Comparison of ENCODE assay signal across 9 cellular contexts in the genomic region with DNA sequence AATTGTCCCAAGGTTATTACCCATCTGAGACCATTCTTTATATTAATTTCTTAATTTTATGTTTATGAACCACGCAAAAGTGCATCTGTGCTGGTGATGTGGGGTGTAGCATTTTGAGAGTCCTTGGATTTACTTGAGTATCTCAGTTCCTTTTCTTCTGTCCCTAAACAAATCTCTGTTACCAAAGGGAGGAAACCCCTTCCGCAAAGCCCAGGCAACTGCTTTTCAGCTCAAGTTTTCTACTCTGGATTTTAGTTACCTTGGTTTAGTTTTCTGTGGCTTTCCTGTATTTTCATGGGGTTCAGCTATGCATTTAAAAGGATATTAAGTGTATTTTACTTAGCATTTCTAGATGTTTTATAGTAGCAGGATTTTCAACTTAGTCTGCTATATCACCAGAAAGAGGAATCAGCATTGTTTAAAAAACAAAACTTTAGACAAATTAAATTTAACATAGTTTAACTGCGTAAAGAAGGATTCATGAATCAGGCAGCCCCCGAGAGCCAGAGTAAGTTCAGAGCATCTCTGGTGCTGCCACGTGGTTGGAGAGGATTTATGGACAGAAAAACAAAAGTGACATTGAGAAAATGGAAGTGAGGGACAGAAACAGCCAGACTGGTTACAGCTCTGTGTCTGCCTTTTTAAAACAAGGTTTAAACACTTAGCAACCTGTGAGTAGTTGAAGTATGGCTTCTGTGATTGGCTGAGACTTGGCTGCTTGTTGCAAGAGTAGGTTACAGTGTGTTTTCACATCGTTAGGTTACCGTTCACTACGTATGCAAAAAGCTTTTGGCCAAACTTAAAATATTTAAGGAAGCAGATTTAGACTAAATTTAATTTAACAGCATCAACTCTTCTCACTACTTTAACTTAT. TPM values are rescaled to one million over a fixed set of nuclear protein-coding genes. Genes with fewer than 3 reads are reported as not detected.
DNase-seq lines count a peak whose midpoint lies in the region; ATAC-seq and TF ChIP-seq lines count a peak whose summit lies in the region.
"Had no signal": no experiment of that assay in that cellular context is flagged by ENCODE, and none has a peak within 500 bp of the region (broad histone marks: within the 10 kb centered on the region; RNA-seq: fewer than 3 reads in every experiment).

No MANE protein-coding gene starts in this region.

- no peaks in the 10 kb centered on the region for H3K36me3 Mint-ChIP-seq in activated CD4-positive, alpha-beta T cell treated with anti-CD3 and anti-CD28 coated beads, Interleukin-2, amount 10 ng/mL, durations not matched to agents 7 days and 5 days (ENCODE audit: low read depth)

- H3K9ac ChIP-seq in Loucy (ENCODE audit: low read depth, low read length, poor library complexity, severe bottlenecking): peak overlapping the region; percentile 40
- peak overlapping the region; percentile 59 for H3K9ac ChIP-seq in adipocyte (ENCODE audit: low read length)

- peaks cover 36% of the 10 kb centered on the region for H3K27me3 Mint-ChIP-seq in activated CD4-positive, alpha-beta T cell treated with anti-CD3 and anti-CD28 coated beads, Interleukin-2, amount 10 ng/mL, durations not matched to agents 7 days and 5 days

- no peak overlapping the region for H3K27ac ChIP-seq in ascending aorta

- peaks cover 7% of the 10 kb centered on the region; the same call in 1 of the 2 replicates for H3K79me2 ChIP-seq in Loucy (ENCODE audit: insufficient read depth, low read length)

- no peak overlapping the region for H3K4me3 Mint-ChIP-seq in activated CD4-positive, alpha-beta T cell treated with anti-CD3 and anti-CD28 coated beads, Interleukin-2, amount 10 ng/mL, durations not matched to agents 7 days and 5 days

- H3K4me1 ChIP-seq in Loucy (ENCODE audit: insufficient read depth, low read length, poor library complexity, severe bottlenecking): peaks cover 41% of the 10 kb centered on the region
- peaks cover 37% of the 10 kb centered on the region for H3K4me1 ChIP-seq in adipocyte (ENCODE audit: control insufficient read depth, insufficient read depth, low read length)
- peaks cover 4 to 9% of the 10 kb centered on the region in 2 donors for H3K4me1 ChIP-seq in ascending aorta

- no peak overlapping the region for H3K4me3 ChIP-seq in Loucy (ENCODE audit: low read length, poor library complexity, severe bottlenecking)
- no peak overlapping the region for H3K4me3 ChIP-seq in adipocyte (ENCODE audit: low read length)
- no peak overlapping the region for H3K4me3 ChIP-seq in ascending aorta

- no peaks in the 10 kb centered on the region for H3K9me3 Mint-ChIP-seq in activated CD4-positive, alpha-beta T cell treated with anti-CD3 and anti-CD28 coated beads, Interleukin-2, amount 10 ng/mL, durations not matched to agents 7 days and 5 days

- H4K20me1 ChIP-seq in Loucy (ENCODE audit: insufficient read depth, low read length, poor library complexity, severe bottlenecking): no peaks in the 10 kb centered on the region

- H3F3A ChIP-seq in Loucy (ENCODE audit: low read depth): no peaks in the 10 kb centered on the region

- CTCF ChIA-PET in activated CD4-positive, alpha-beta T cell treated with anti-CD3 and anti-CD28 coated beads, Interleukin-2, amount 10 ng/mL, durations not matched to agents 7 days and 5 days (lab: Charles Lee): interaction anchor here (0.6 to 2.5 kb wide), 4 partner anchors 9 to 160 kb away, joined by 3 to 10 read pairs (median 4); partner anchors contain the start of gene ADM

- H3K9me3 ChIP-seq in Loucy (ENCODE audit: insufficient read depth, low read depth, low read length): no peaks in the 10 kb centered on the region
- H3K9me3 ChIP-seq in adipocyte (ENCODE audit: control insufficient read depth, low read length): no peaks in the 10 kb centered on the region
- no peaks in the 10 kb centered on the region for H3K9me3 ChIP-seq in ascending aorta

- peak overlapping the region; percentile 47 for H2AFZ ChIP-seq in Loucy (ENCODE audit: low read length)

- peak; percentile 58 for ATAC-seq in GM21825 (IDR thresholded peaks at IDR 0.05; ENCODE audit: unreplicated experiment)

- POLR2A ChIA-PET in activated CD4-positive, alpha-beta T cell treated with anti-CD3 and anti-CD28 coated beads, Interleukin-2, amount 10 ng/mL, durations not matched to agents 7 days and 5 days (lab: Charles Lee): interaction anchor here (0.7 kb wide), 1 partner anchor 642 kb away, joined by 3 read pairs; no protein-coding TSS in a partner anchor

- peaks cover 11% of the 10 kb centered on the region for H3K4me1 Mint-ChIP-seq in activated CD4-positive, alpha-beta T cell treated with anti-CD3 and anti-CD28 coated beads, Interleukin-2, amount 10 ng/mL, durations not matched to agents 7 days and 5 days

- H3K36me3 ChIP-seq in Loucy (ENCODE audit: insufficient read depth, low read length) (no peaks in the 10 kb centered on the region), adipocyte (ENCODE audit: control insufficient read depth, insufficient read depth, low read length, severe bottlenecking) (no peaks in the 10 kb centered on the region), ascending aorta (no peaks in the 10 kb centered on the region)

- DNase-seq in activated CD4-positive, alpha-beta T cell treated with anti-CD3 and anti-CD28 coated beads, Interleukin-2, amount 10 ng/mL, durations not matched to agents 7 days and 5 days: peak; percentile 39
- DNase-seq in activated CD4-positive, alpha-beta T cell treated with anti-CD3 and anti-CD28 coated beads, Interleukin-2, amount 50 U/mL, for 48 hours: no peak
- peak; percentile 68 for DNase-seq in adipocyte (ENCODE audit: low read depth)
- peak; percentile 74 for DNase-seq in medulla oblongata (ENCODE audit: extremely low spot score)
- DNase-seq in RKO (ENCODE audit: low spot score): no peak
- no peak for DNase-seq in ascending aorta (ENCODE audit: low spot score in 2 of 2)
- DNase-seq: DND-41 had no signal

- H3K9me2 ChIP-seq in Loucy (replicated peaks; ENCODE audit: low read depth, low read length): no peaks in the 10 kb centered on the region

- H3K27ac Mint-ChIP-seq in activated CD4-positive, alpha-beta T cell treated with anti-CD3 and anti-CD28 coated beads, Interleukin-2, amount 10 ng/mL, durations not matched to agents 7 days and 5 days: no peak overlapping the region

- H3K4me2 ChIP-seq in Loucy (ENCODE audit: low read depth, low read length, poor library complexity, severe bottlenecking): peak overlapping the region; percentile 30

- no peak for TF ChIP-seq CTCF in Loucy (conservative IDR thresholded peaks at IDR 0.05; ENCODE audit: low read length)
- no peak for TF ChIP-seq CTCF in ascending aorta (IDR thresholded peaks at IDR 0.05)

- H3K27me3 ChIP-seq in Loucy (ENCODE audit: insufficient read depth, low read length, poor library complexity, severe bottlenecking): no peaks in the 10 kb centered on the region
- H3K27me3 ChIP-seq in adipocyte (replicated peaks; ENCODE audit: control insufficient read depth, insufficient read depth, low read length): no peaks in the 10 kb centered on the region
- no peaks in the 10 kb centered on the region for H3K27me3 ChIP-seq in ascending aorta

- intact Hi-C loops in ascending aorta (cut with DNase I): no loop called here

RNA-seq across cellular contexts. Expression of gene ADM, which starts 9.6 kb away (rescaled TPM):
- total RNA-seq in activated CD4-positive, alpha-beta T cell treated with anti-CD3 and anti-CD28 coated beads, Interleukin-2, amount 10 ng/mL, durations not matched to agents 7 days and 5 days: under 1 TPM; 0.27 to 0.92 TPM
- 56.8 TPM for total RNA-seq in ascending aorta

RNA-seq across cellular contexts. Expression of gene SBF2, which starts 20.4 kb away (rescaled TPM):
- 1 to 10 TPM; 3.2 to 3.7 TPM for total RNA-seq in activated CD4-positive, alpha-beta T cell treated with anti-CD3 and anti-CD28 coated beads, Interleukin-2, amount 10 ng/mL, durations not matched to agents 7 days and 5 days
- total RNA-seq in ascending aorta: 34.5 TPM

Comparison
In these comparisons a context has a peak if more than half of its experiments do, and no peak if none do; other contexts are left out.
1. DNase-seq: peak in activated CD4-positive, alpha-beta T cell treated with anti-CD3 and anti-CD28 coated beads, Interleukin-2, amount 10 ng/mL, durations not matched to agents 7 days and 5 days (single experiment), adipocyte (single experiment) and medulla oblongata (single experiment); none in activated CD4-positive, alpha-beta T cell treated with anti-CD3 and anti-CD28 coated beads, Interleukin-2, amount 50 U/mL, for 48 hours (0 of 2), RKO (single experiment) and ascending aorta (0 of 2).
2. RNA of gene ADM, which starts 9.6 kb away (total RNA-seq): 56.8 TPM in ascending aorta (single experiment); 0.27 to 0.92 TPM in activated CD4-positive, alpha-beta T cell treated with anti-CD3 and anti-CD28 coated beads, Interleukin-2, amount 10 ng/mL, durations not matched to agents 7 days and 5 days; every median in the first group is over 10 times any median in the second.